ENCODE assay signal across 1 cellular context in the genomic region with DNA sequence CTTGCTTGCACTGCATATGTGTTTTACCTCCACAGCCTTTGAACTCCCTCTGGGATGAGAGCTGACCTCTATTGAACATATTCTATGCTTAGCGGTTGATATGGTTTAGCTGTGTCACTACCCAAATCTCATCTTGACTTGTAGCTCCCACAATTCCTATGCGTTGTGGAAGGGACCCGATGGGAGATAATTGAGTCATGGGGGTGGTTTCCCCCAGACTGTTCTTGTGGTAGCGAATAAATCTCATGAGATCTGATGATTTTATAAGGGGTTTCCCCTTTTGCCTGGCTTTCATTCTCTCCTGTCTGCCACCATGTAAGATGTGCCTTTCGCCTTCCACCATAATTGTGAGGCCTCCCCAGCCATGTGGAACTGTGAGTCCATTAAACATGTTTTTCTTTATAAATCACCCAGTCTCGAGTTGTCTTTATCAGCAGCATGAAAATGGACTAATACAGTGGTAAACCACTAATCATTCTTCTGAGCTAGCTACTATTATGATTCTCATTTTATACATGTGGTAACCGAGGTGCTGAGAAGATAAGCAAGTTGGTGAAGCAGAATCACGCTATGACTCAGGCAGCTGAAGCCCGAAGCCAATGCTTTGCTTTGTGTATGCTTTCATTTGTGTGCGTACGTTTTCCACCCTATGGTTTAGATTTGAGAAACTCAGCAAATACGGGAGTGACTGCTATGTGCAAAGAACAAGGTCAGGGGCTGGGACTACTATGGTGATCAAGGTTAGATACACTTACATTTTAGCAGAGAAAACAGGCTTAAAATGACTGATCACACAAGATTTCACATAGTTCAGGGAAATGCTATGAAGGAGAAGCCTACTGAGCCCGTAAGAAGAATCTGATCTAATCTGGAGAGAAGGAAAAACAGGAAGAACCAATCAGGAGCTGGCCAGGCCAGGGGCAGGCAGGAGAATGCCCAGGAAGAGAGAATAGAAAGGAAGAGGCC.
TF ChIP-seq lines count a peak whose summit lies in the region.

No MANE protein-coding gene starts in this region.

TF ChIP-seq in HepG2, 621 proteins besides CTCF, POLR2A, EP300 and RAD21 (continued from another document and continues in another):
- TF ChIP-seq, protein P1, sequence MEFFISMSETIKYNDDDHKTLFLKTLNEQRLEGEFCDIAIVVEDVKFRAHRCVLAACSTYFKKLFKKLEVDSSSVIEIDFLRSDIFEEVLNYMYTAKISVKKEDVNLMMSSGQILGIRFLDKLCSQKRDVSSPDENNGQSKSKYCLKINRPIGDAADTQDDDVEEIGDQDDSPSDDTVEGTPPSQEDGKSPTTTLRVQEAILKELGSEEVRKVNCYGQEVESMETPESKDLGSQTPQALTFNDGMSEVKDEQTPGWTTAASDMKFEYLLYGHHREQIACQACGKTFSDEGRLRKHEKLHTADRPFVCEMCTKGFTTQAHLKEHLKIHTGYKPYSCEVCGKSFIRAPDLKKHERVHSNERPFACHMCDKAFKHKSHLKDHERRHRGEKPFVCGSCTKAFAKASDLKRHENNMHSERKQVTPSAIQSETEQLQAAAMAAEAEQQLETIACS (CRISPR knock-in tag; IDR thresholded peaks at IDR 0.05) = no peak
- 0 out of 2 replicates have a peak, but pooled peaks have one; percentile 3 for TF ChIP-seq ZNF572 (CRISPR knock-in tag; IDR thresholded peaks at IDR 0.05)
- TF ChIP-seq SNAPC2 (CRISPR knock-in tag; IDR thresholded peaks at IDR 0.05) = no peak
- no peak for TF ChIP-seq RFX3 (CRISPR knock-in tag; IDR thresholded peaks at IDR 0.05)
- TF ChIP-seq KLF12 (CRISPR knock-in tag; IDR thresholded peaks at IDR 0.05; ENCODE audit: borderline replicate concordance) = no peak
- no peak for TF ChIP-seq ATF1 (CRISPR knock-in tag; IDR thresholded peaks at IDR 0.05)
- no peak for TF ChIP-seq TERF1 (CRISPR knock-in tag; IDR thresholded peaks at IDR 0.05)
- TF ChIP-seq KLF15 (CRISPR knock-in tag; IDR thresholded peaks at IDR 0.05; ENCODE audit: borderline replicate concordance) = no peak
- TF ChIP-seq, protein P2, sequence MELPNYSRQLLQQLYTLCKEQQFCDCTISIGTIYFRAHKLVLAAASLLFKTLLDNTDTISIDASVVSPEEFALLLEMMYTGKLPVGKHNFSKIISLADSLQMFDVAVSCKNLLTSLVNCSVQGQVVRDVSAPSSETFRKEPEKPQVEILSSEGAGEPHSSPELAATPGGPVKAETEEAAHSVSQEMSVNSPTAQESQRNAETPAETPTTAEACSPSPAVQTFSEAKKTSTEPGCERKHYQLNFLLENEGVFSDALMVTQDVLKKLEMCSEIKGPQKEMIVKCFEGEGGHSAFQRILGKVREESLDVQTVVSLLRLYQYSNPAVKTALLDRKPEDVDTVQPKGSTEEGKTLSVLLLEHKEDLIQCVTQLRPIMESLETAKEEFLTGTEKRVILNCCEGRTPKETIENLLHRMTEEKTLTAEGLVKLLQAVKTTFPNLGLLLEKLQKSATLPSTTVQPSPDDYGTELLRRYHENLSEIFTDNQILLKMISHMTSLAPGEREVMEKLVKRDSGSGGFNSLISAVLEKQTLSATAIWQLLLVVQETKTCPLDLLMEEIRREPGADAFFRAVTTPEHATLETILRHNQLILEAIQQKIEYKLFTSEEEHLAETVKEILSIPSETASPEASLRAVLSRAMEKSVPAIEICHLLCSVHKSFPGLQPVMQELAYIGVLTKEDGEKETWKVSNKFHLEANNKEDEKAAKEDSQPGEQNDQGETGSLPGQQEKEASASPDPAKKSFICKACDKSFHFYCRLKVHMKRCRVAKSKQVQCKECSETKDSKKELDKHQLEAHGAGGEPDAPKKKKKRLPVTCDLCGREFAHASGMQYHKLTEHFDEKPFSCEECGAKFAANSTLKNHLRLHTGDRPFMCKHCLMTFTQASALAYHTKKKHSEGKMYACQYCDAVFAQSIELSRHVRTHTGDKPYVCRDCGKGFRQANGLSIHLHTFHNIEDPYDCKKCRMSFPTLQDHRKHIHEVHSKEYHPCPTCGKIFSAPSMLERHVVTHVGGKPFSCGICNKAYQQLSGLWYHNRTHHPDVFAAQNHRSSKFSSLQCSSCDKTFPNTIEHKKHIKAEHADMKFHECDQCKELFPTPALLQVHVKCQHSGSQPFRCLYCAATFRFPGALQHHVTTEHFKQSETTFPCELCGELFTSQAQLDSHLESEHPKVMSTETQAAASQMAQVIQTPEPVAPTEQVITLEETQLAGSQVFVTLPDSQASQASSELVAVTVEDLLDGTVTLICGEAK (IDR thresholded peaks at IDR 0.05) = no peak
- TF ChIP-seq, protein P2 (CRISPR knock-in tag; IDR thresholded peaks at IDR 0.05) = no peak
- TF ChIP-seq, protein P3, sequence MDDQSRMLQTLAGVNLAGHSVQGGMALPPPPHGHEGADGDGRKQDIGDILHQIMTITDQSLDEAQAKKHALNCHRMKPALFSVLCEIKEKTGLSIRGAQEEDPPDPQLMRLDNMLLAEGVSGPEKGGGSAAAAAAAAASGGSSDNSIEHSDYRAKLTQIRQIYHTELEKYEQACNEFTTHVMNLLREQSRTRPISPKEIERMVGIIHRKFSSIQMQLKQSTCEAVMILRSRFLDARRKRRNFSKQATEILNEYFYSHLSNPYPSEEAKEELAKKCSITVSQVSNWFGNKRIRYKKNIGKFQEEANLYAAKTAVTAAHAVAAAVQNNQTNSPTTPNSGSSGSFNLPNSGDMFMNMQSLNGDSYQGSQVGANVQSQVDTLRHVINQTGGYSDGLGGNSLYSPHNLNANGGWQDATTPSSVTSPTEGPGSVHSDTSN (CRISPR knock-in tag; IDR thresholded peaks at IDR 0.05; ENCODE audit: borderline replicate concordance) = no peak
- TF ChIP-seq ZFP90 (CRISPR knock-in tag; IDR thresholded peaks at IDR 0.05; ENCODE audit: borderline replicate concordance) = no peak
- TF ChIP-seq SYNCRIP (IDR thresholded peaks at IDR 0.05; ENCODE audit: insufficient read depth, low read depth, low read length) = no peak
- TF ChIP-seq SNRNP70 (IDR thresholded peaks at IDR 0.05; ENCODE audit: low read depth, low read length) = no peak
- TF ChIP-seq ZNF569 (CRISPR knock-in tag; IDR thresholded peaks at IDR 0.05; ENCODE audit: borderline replicate concordance) = no peak
- no peak for TF ChIP-seq MZF1 (CRISPR knock-in tag; IDR thresholded peaks at IDR 0.05; ENCODE audit: borderline replicate concordance)
- TF ChIP-seq, protein P4, sequence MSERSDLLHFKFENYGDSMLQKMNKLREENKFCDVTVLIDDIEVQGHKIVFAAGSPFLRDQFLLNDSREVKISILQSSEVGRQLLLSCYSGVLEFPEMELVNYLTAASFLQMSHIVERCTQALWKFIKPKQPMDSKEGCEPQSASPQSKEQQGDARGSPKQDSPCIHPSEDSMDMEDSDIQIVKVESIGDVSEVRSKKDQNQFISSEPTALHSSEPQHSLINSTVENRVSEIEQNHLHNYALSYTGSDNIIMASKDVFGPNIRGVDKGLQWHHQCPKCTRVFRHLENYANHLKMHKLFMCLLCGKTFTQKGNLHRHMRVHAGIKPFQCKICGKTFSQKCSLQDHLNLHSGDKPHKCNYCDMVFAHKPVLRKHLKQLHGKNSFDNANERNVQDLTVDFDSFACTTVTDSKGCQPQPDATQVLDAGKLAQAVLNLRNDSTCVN (CRISPR knock-in tag; IDR thresholded peaks at IDR 0.05; ENCODE audit: borderline replicate concordance) = peak; percentile 11; the same call in 1 of the 2 replicates
- TF ChIP-seq, protein P5, sequence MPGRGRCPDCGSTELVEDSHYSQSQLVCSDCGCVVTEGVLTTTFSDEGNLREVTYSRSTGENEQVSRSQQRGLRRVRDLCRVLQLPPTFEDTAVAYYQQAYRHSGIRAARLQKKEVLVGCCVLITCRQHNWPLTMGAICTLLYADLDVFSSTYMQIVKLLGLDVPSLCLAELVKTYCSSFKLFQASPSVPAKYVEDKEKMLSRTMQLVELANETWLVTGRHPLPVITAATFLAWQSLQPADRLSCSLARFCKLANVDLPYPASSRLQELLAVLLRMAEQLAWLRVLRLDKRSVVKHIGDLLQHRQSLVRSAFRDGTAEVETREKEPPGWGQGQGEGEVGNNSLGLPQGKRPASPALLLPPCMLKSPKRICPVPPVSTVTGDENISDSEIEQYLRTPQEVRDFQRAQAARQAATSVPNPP (CRISPR knock-in tag; IDR thresholded peaks at IDR 0.05) = no peak
- no peak for TF ChIP-seq SOX6 (IDR thresholded peaks at IDR 0.05)
- peak; percentile 88 for TF ChIP-seq SOX6 (CRISPR knock-in tag; IDR thresholded peaks at IDR 0.05)
- no peak for TF ChIP-seq ZNF513 (CRISPR knock-in tag; conservative IDR thresholded peaks at IDR 0.05)
- TF ChIP-seq ZUFSP (CRISPR knock-in tag; IDR thresholded peaks at IDR 0.05; ENCODE audit: borderline replicate concordance) = no peak
- TF ChIP-seq SCMH1 (CRISPR knock-in tag; IDR thresholded peaks at IDR 0.05; ENCODE audit: borderline replicate concordance) = no peak
- no peak for TF ChIP-seq THRA (CRISPR knock-in tag; IDR thresholded peaks at IDR 0.05; ENCODE audit: borderline replicate concordance)
- no peak; the same call in 1 of the 2 replicates for TF ChIP-seq ZNF724P (CRISPR knock-in tag; IDR thresholded peaks at IDR 0.05; ENCODE audit: borderline replicate concordance)
- peak; percentile 34; the same call in 1 of the 2 replicates for TF ChIP-seq ZNF317 (CRISPR knock-in tag; IDR thresholded peaks at IDR 0.05)
- no peak for TF ChIP-seq SOX13 (IDR thresholded peaks at IDR 0.05)
- TF ChIP-seq SOX13 (CRISPR knock-in tag; conservative IDR thresholded peaks at IDR 0.05 in 1 of 2, IDR thresholded peaks at IDR 0.05 in 1 of 2) = peak in 1 of 2 experiments; percentile 85; a peak in 2 of 4 replicates
- TF ChIP-seq ARNT (IDR thresholded peaks at IDR 0.05) = no peak
- TF ChIP-seq RARA (CRISPR knock-in tag; IDR thresholded peaks at IDR 0.05) = peak; percentile 51
- TF ChIP-seq STAT5B (CRISPR knock-in tag; IDR thresholded peaks at IDR 0.05) = no peak
- no peak for TF ChIP-seq MED8 (CRISPR knock-in tag; IDR thresholded peaks at IDR 0.05; ENCODE audit: insufficient replicate concordance)
